ENCODE assay signal across 16 cellular contexts in the genomic region with DNA sequence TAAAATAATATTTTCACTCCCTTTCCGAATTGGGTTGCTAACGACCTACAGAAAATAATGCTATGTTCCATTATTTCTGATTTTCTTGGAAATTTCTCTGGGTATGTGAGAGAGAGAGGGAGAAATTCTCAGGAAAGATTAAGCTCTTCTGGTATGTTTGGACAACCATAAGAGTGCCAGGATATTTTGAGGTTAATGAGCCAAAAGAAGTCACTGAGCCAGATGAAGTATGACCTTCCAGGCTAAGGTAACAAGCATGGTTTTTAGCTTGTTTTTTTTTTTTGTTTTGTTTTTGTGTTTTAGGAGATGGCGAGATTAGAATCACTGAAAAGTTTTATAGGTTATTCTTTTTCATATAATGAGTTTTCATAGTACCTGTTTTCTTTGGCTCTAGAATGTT.
DNase-seq lines count a peak whose midpoint lies in the region; ATAC-seq and TF ChIP-seq lines count a peak whose summit lies in the region.
"Had no signal": no experiment of that assay in that cellular context is flagged by ENCODE, and none has a peak within 500 bp of the region (broad histone marks: within the 10 kb centered on the region; RNA-seq: fewer than 3 reads in every experiment).

No MANE protein-coding gene starts in this region.

- no peak for TF ChIP-seq CTCF in nephron progenitor cell (IDR thresholded peaks at IDR 0.05)

- CTCF ChIA-PET in activated CD8-positive, alpha-beta T cell treated with anti-CD3 and anti-CD28 coated beads, Interleukin-2, amount 10 ng/mL, durations not matched to agents 7 days and 5 days (lab: Charles Lee) = no interaction called here

- H3K9me3 Mint-ChIP-seq in nephron progenitor cell = peaks cover 4% of the 10 kb centered on the region
- H3K9me3 Mint-ChIP-seq in activated CD8-positive, alpha-beta T cell treated with anti-CD3 and anti-CD28 coated beads, Interleukin-2, amount 10 ng/mL, durations not matched to agents 7 days and 5 days (ENCODE audit: insufficient read depth) = no peaks in the 10 kb centered on the region

- peak overlapping the region; percentile 60 for H3K27ac Mint-ChIP-seq in nephron progenitor cell
- H3K27ac Mint-ChIP-seq in activated CD8-positive, alpha-beta T cell treated with anti-CD3 and anti-CD28 coated beads, Interleukin-2, amount 10 ng/mL, durations not matched to agents 7 days and 5 days = no peak overlapping the region

- H3K36me3 Mint-ChIP-seq in nephron progenitor cell (ENCODE audit: low read depth) = no peaks in the 10 kb centered on the region
- no peaks in the 10 kb centered on the region for H3K36me3 Mint-ChIP-seq in activated CD8-positive, alpha-beta T cell treated with anti-CD3 and anti-CD28 coated beads, Interleukin-2, amount 10 ng/mL, durations not matched to agents 7 days and 5 days (ENCODE audit: low read depth)

- in situ Hi-C loops in ACHN (cut with HindIII; ENCODE audit: low pct_ligation_motif_present, low pct_unique_long_range_greater_than_20kb, low sequenced_read_pairs) = no loop called here
- in situ Hi-C loops in KBM-7 (cut with MboI; ENCODE audit: low pct_unique_long_range_greater_than_20kb, low sequenced_read_pairs) = no loop called here

- H3K27me3 Mint-ChIP-seq in nephron progenitor cell (ENCODE audit: low read depth, poor library complexity) = no peaks in the 10 kb centered on the region
- no peaks in the 10 kb centered on the region for H3K27me3 Mint-ChIP-seq in activated CD8-positive, alpha-beta T cell treated with anti-CD3 and anti-CD28 coated beads, Interleukin-2, amount 10 ng/mL, durations not matched to agents 7 days and 5 days (ENCODE audit: low read depth)

- H3K4me3 Mint-ChIP-seq in nephron progenitor cell = no peak overlapping the region
- no peak overlapping the region for H3K4me3 Mint-ChIP-seq in activated CD8-positive, alpha-beta T cell treated with anti-CD3 and anti-CD28 coated beads, Interleukin-2, amount 10 ng/mL, durations not matched to agents 7 days and 5 days

- POLR2A ChIA-PET in activated CD8-positive, alpha-beta T cell treated with anti-CD3 and anti-CD28 coated beads, Interleukin-2, amount 10 ng/mL, durations not matched to agents 7 days and 5 days (lab: Charles Lee) = no interaction called here

- DNase-seq in ACHN (peak; percentile 52), NCI-H2171 treated with DMSO at 0.1 percent for 48 hours (lab: John Stamatoyannopoulos, UW) (peak; percentile 16), glomerular visceral epithelial cell (ENCODE audit: extremely low spot score) (peak; percentile 27), nephron progenitor cell (no peak), KBM-7 (no peak), HUDEP-2 (lab: John Stamatoyannopoulos, UW; ENCODE audit: unreplicated experiment in 76 of 76) (no peak), SW480 (ENCODE audit: low spot score) (no peak)
- DNase-seq in activated CD8-positive, alpha-beta T cell treated with anti-CD3 and anti-CD28 coated beads, Interleukin-2, amount 10 ng/mL, durations not matched to agents 7 days and 5 days = no peak
- DNase-seq: DMS79, NCI-H1092 treated with DMSO at 0.1 percent for 48 hours, NCI-H1436 treated with DMSO at 0.1 percent for 48 hours, NCI-H2029, NCI-H526 treated with DMSO at 0.1 percent for 48 hours, RPMI8226, SHP77 had no signal

- ATAC-seq in activated CD8-positive, alpha-beta T cell treated with anti-CD3 and anti-CD28 coated beads, Interleukin-2, amount 10 ng/mL, durations not matched to agents 7 days and 5 days = no peak
- ATAC-seq: GM12878 had no signal

- peaks cover 12% of the 10 kb centered on the region for H3K4me1 Mint-ChIP-seq in nephron progenitor cell
- H3K4me1 Mint-ChIP-seq in activated CD8-positive, alpha-beta T cell treated with anti-CD3 and anti-CD28 coated beads, Interleukin-2, amount 10 ng/mL, durations not matched to agents 7 days and 5 days (ENCODE audit: low read depth) = no peaks in the 10 kb centered on the region

Comparison
In these comparisons a context has a peak if more than half of its experiments do, and no peak if none do; other contexts are left out.
1. DNase-seq: peak in ACHN (single experiment), NCI-H2171 treated with DMSO at 0.1 percent for 48 hours (single experiment) and glomerular visceral epithelial cell (single experiment); none in nephron progenitor cell (single experiment), KBM-7 (single experiment), activated CD8-positive, alpha-beta T cell treated with anti-CD3 and anti-CD28 coated beads, Interleukin-2, amount 10 ng/mL, durations not matched to agents 7 days and 5 days (single experiment), HUDEP-2 (0 of 76) and SW480 (single experiment).